ENCODE assay signal across 8 cellular contexts in the genomic region with DNA sequence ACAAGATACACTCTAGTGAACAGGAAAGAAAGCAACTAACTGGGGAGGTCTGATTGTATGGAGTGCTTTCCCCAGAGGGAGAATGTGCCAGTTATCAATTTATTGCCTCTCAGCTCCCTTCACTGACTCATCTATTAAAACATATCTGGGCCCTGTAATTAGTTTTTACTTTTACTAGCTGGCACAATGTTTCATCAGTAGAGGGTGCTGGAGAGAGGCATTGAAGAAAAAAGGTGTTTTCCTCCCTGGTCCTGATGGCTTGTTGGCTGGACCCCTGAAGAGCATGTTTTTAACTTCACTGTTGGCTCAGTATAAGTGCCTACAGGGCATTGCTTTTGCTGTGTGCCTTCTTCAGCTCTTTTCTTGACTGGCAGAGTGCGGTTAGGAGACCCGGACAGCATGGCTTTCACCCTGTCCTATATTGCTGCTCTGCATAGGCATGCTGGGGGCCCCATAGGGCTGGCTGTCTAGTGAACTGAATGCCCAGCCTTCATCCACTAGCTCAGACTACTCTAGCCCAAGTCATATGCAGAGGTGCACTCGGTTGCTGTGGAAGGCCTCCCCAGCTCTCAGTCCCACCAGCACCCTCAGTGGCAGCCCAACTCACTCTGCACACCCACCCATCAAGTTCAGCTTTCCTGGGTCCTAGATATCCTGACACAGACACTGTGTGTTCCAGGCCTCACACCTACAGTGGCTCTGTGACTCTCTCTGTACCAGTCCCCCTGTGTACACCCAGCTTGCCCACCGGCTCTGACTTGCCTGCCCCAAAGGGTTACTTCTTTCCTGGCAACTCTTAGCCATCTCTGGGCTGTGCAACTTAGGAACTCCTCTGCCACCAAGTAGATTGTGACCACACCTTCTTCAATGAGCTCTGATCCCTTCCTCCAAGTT.
DNase-seq lines count a peak whose midpoint lies in the region; ATAC-seq, FAIRE-seq and TF ChIP-seq lines count a peak whose summit lies in the region.

No MANE protein-coding gene starts in this region.

- no peak for DNase-seq in GM12891 (ENCODE audit: insufficient read length, low spot score)
- DNase-seq in HFF-Myc (ENCODE audit: extremely low read depth, low read depth), result no peak
- no peak for DNase-seq in natural killer cell treated with Interleukin-12 subunit alpha and Interleukin-12 subunit beta and Interleukin-15 and Interleukin-18, amount 100 ng/mL, for 72 hours (ENCODE audit: low spot score)
- no peak for DNase-seq in NCI-H774 (lab: John Stamatoyannopoulos, UW)
- no peak for DNase-seq in HuH-7 (ENCODE audit: low spot score)
- no peak for DNase-seq in endothelial cell (ENCODE audit: low spot score)

- peak; percentile 20 for ATAC-seq in activated T-helper 17 cell treated with anti-CD3 and anti-CD28 coated beads, Interleukin-2, amount 50 U/mL, for 72 hours (replicated peaks)
- ATAC-seq in natural killer cell treated with Interleukin-12 subunit alpha and Interleukin-12 subunit beta and Interleukin-15 and Interleukin-18, amount 100 ng/mL, for 72 hours, result peak; percentile 47 to 52
- no peak for ATAC-seq in GM18520 (IDR thresholded peaks at IDR 0.05; ENCODE audit: unreplicated experiment)

- TF ChIP-seq CTCF in HFF-Myc (IDR thresholded peaks at IDR 0.05; ENCODE audit: low read depth, low read length, missing control alignments) (peak; percentile 22), endothelial cell (IDR thresholded peaks at IDR 0.05; ENCODE audit: unreplicated experiment) (no peak)

- H3K9me3 Mint-ChIP-seq in activated T-helper 17 cell treated with anti-CD3 and anti-CD28 coated beads, Interleukin-2, amount 50 U/mL, for 72 hours, result no peaks in the 10 kb centered on the region
- no peaks in the 10 kb centered on the region for H3K9me3 Mint-ChIP-seq in natural killer cell treated with Interleukin-12 subunit alpha and Interleukin-12 subunit beta and Interleukin-15 and Interleukin-18, amount 100 ng/mL, for 72 hours
- no peaks in the 10 kb centered on the region for H3K9me3 Mint-ChIP-seq in endothelial cell (ENCODE audit: unreplicated experiment)

- TF ChIP-seq POLR2A in GM12891 (IDR thresholded peaks at IDR 0.05; ENCODE audit: low read depth, low read length), result no peak

- peaks cover 17% of the 10 kb centered on the region for H3K4me1 Mint-ChIP-seq in activated T-helper 17 cell treated with anti-CD3 and anti-CD28 coated beads, Interleukin-2, amount 50 U/mL, for 72 hours
- peaks cover 19 to 28% of the 10 kb centered on the region in 2 donors for H3K4me1 Mint-ChIP-seq in natural killer cell treated with Interleukin-12 subunit alpha and Interleukin-12 subunit beta and Interleukin-15 and Interleukin-18, amount 100 ng/mL, for 72 hours (ENCODE audit: low read depth in 2 of 2)
- H3K4me1 Mint-ChIP-seq in endothelial cell (ENCODE audit: unreplicated experiment), result peaks cover 7% of the 10 kb centered on the region

- peak overlapping the region; percentile 66 for H3K4me3 Mint-ChIP-seq in activated T-helper 17 cell treated with anti-CD3 and anti-CD28 coated beads, Interleukin-2, amount 50 U/mL, for 72 hours
- peak overlapping the region; percentile 69 for H3K4me3 Mint-ChIP-seq in natural killer cell treated with Interleukin-12 subunit alpha and Interleukin-12 subunit beta and Interleukin-15 and Interleukin-18, amount 100 ng/mL, for 72 hours
- no peak overlapping the region for H3K4me3 Mint-ChIP-seq in endothelial cell (ENCODE audit: unreplicated experiment)

- no peak overlapping the region for H3K4me3 ChIP-seq in HFF-Myc (replicated peaks; ENCODE audit: low read depth, low read length)

- peaks cover 6% of the 10 kb centered on the region for H3K36me3 Mint-ChIP-seq in activated T-helper 17 cell treated with anti-CD3 and anti-CD28 coated beads, Interleukin-2, amount 50 U/mL, for 72 hours (ENCODE audit: low read depth)
- H3K36me3 Mint-ChIP-seq in natural killer cell treated with Interleukin-12 subunit alpha and Interleukin-12 subunit beta and Interleukin-15 and Interleukin-18, amount 100 ng/mL, for 72 hours, result no peaks in the 10 kb centered on the region
- H3K36me3 Mint-ChIP-seq in endothelial cell (ENCODE audit: low read depth, unreplicated experiment), result peaks cover 6% of the 10 kb centered on the region

- FAIRE-seq in GM12891 (lab: Jason Lieb, UNC), result peak; percentile 69

- H3K27ac Mint-ChIP-seq in activated T-helper 17 cell treated with anti-CD3 and anti-CD28 coated beads, Interleukin-2, amount 50 U/mL, for 72 hours, result peak overlapping the region; percentile 79
- H3K27ac Mint-ChIP-seq in natural killer cell treated with Interleukin-12 subunit alpha and Interleukin-12 subunit beta and Interleukin-15 and Interleukin-18, amount 100 ng/mL, for 72 hours, result peak overlapping the region; percentile 70 to 84
- H3K27ac Mint-ChIP-seq in endothelial cell (ENCODE audit: unreplicated experiment), result no peak overlapping the region

- H3K27me3 Mint-ChIP-seq in activated T-helper 17 cell treated with anti-CD3 and anti-CD28 coated beads, Interleukin-2, amount 50 U/mL, for 72 hours, result no peaks in the 10 kb centered on the region
- H3K27me3 Mint-ChIP-seq in natural killer cell treated with Interleukin-12 subunit alpha and Interleukin-12 subunit beta and Interleukin-15 and Interleukin-18, amount 100 ng/mL, for 72 hours, result no peaks in the 10 kb centered on the region
- H3K27me3 Mint-ChIP-seq in endothelial cell (ENCODE audit: unreplicated experiment), result peaks cover 3% of the 10 kb centered on the region

TF ChIP-seq in GM12891, 5 proteins besides CTCF, POLR2A, EP300 and RAD21:
- no peak for TF ChIP-seq POLR2AphosphoS5 (IDR thresholded peaks at IDR 0.05; ENCODE audit: low read depth, low read length)
- no peak for TF ChIP-seq PAX5 (IDR thresholded peaks at IDR 0.05; ENCODE audit: insufficient read depth, low read length, severe bottlenecking)
- TF ChIP-seq TAF1 (IDR thresholded peaks at IDR 0.05; ENCODE audit: low read depth, low read length), result no peak
- TF ChIP-seq SPI1 (IDR thresholded peaks at IDR 0.05; ENCODE audit: low read depth, low read length), result no peak
- no peak for TF ChIP-seq POU2F2 (IDR thresholded peaks at IDR 0.05; ENCODE audit: low read depth, low read length)
TF ChIP-seq in GM12891: peak in this region for 0.
